Comparison of ENCODE assay signal across 26 cellular contexts in the genomic region with DNA sequence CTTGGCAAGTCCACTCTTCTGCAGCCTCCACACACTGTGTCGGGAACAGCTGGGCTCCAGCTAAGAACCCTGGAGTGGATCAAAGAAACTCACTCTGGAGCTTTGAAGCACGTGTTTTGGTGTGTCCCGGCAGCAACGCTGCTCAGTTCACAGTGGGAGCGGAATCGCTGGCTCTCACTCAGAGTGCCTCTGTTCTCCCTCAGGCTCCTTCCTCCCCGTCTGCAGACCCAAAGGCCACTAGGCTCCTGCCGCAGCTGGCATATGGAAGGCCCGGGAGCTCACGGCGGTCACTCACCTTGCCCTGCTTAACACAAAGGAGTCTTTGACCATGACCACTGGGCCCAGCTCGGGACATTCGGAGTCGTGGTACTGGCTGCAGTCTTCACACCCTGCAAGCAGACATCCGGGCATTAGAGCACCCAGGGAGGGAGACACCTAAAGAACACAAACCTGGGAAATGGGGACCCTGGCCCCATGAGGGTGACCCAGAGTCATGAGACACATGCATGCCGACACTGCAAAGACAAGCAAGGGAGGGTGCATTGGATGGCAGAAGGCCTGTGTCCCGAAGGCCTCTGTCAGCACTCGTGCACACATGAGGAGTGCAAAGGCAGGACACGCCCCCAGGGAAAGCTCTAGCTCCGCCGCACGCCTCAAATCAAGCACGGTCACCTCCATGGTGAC.
"Had no signal": no experiment of that assay in that cellular context is flagged by ENCODE, and none has a peak within 500 bp of the region (broad histone marks: within the 10 kb centered on the region; RNA-seq: fewer than 3 reads in every experiment).

No MANE protein-coding gene starts in this region.

- ATAC-seq: activated CD4-positive, alpha-beta T cell treated with anti-CD3 and anti-CD28 coated beads for 36 hours; activated CD8-positive, alpha-beta memory T cell treated with anti-CD3 and anti-CD28 coated beads, Interleukin-2, amount 10 ng/mL, durations not matched to agents 7 days and 5 days; activated CD8-positive, alpha-beta T cell treated with anti-CD3 and anti-CD28 coated beads, Interleukin-2, amount 10 ng/mL, durations not matched to agents 7 days and 5 days had no signal

- H3K27ac Mint-ChIP-seq: activated CD4-positive, alpha-beta memory T cell treated with anti-CD3 and anti-CD28 coated beads for 36 hours; activated CD4-positive, alpha-beta T cell treated with anti-CD3 and anti-CD28 coated beads for 36 hours; activated CD4-positive, alpha-beta T cell treated with anti-CD3 and anti-CD28 coated beads, Interleukin-2, amount 10 ng/mL, durations not matched to agents 24 days and 14 days; activated CD8-positive, alpha-beta memory T cell treated with anti-CD3 and anti-CD28 coated beads, Interleukin-2, amount 10 ng/mL, durations not matched to agents 7 days and 5 days; activated CD8-positive, alpha-beta T cell treated with anti-CD3 and anti-CD28 coated beads, Interleukin-2, amount 10 ng/mL, durations not matched to agents 7 days and 5 days; activated naive CD8-positive, alpha-beta T cell; activated T-helper 1 cell treated with anti-CD3 and anti-CD28 coated beads, Interleukin-12 subunit alpha, Interleukin-12 subunit beta, Interleukin-2, Interleukin-4 antibody, amounts not matched to agents 30 ng/mL and 10 ng/mL and 1 ng/mL, durations not matched to agents 14 hours and 24 hours and 36 hours; activated T-helper 2 cell treated with anti-CD3 and anti-CD28 coated beads, Interferon-gamma antibody, Interleukin-2, Interleukin-4, amounts not matched to agents 10 μg/mL and 5 μg/mL and 100 μg/mL, durations not matched to agents 14 hours and 24 hours and 36 hours had no signal

- H3K4me3 Mint-ChIP-seq: activated CD4-positive, alpha-beta memory T cell treated with anti-CD3 and anti-CD28 coated beads for 36 hours; activated CD4-positive, alpha-beta T cell treated with anti-CD3 and anti-CD28 coated beads for 36 hours; activated CD4-positive, alpha-beta T cell treated with anti-CD3 and anti-CD28 coated beads, Interleukin-2, amount 10 ng/mL, durations not matched to agents 24 days and 14 days; activated CD8-positive, alpha-beta memory T cell treated with anti-CD3 and anti-CD28 coated beads, Interleukin-2, amount 10 ng/mL, durations not matched to agents 7 days and 5 days; activated CD8-positive, alpha-beta T cell treated with anti-CD3 and anti-CD28 coated beads, Interleukin-2, amount 10 ng/mL, durations not matched to agents 7 days and 5 days; activated naive CD8-positive, alpha-beta T cell; activated T-helper 1 cell treated with anti-CD3 and anti-CD28 coated beads, Interleukin-12 subunit alpha, Interleukin-12 subunit beta, Interleukin-2, Interleukin-4 antibody, amounts not matched to agents 30 ng/mL and 10 ng/mL and 1 ng/mL, durations not matched to agents 14 hours and 24 hours and 36 hours had no signal

- H3K27me3 ChIP-seq: brain microvascular endothelial cell, colonic mucosa had no signal

- H3K9me3 Mint-ChIP-seq: activated CD4-positive, alpha-beta memory T cell treated with anti-CD3 and anti-CD28 coated beads for 36 hours; activated CD4-positive, alpha-beta T cell treated with anti-CD3 and anti-CD28 coated beads, Interleukin-2, amount 10 ng/mL, durations not matched to agents 24 days and 14 days; activated T-helper 1 cell treated with anti-CD3 and anti-CD28 coated beads, Interleukin-12 subunit alpha, Interleukin-12 subunit beta, Interleukin-2, Interleukin-4 antibody, amounts not matched to agents 30 ng/mL and 10 ng/mL and 1 ng/mL, durations not matched to agents 14 hours and 24 hours and 36 hours; activated T-helper 2 cell treated with anti-CD3 and anti-CD28 coated beads, Interferon-gamma antibody, Interleukin-2, Interleukin-4, amounts not matched to agents 10 μg/mL and 5 μg/mL and 100 μg/mL, durations not matched to agents 14 hours and 24 hours and 36 hours had no signal

- H3K9me3 ChIP-seq: colonic mucosa had no signal

- H3K36me3 ChIP-seq: colonic mucosa had no signal

- H3K27ac ChIP-seq: brain microvascular endothelial cell, colonic mucosa, epithelial cell of prostate had no signal

- H3K27me3 Mint-ChIP-seq: activated CD4-positive, alpha-beta memory T cell treated with anti-CD3 and anti-CD28 coated beads for 36 hours; activated CD4-positive, alpha-beta T cell treated with anti-CD3 and anti-CD28 coated beads for 36 hours; activated CD4-positive, alpha-beta T cell treated with anti-CD3 and anti-CD28 coated beads, Interleukin-2, amount 10 ng/mL, durations not matched to agents 24 days and 14 days; activated CD8-positive, alpha-beta memory T cell treated with anti-CD3 and anti-CD28 coated beads, Interleukin-2, amount 10 ng/mL, durations not matched to agents 7 days and 5 days; activated naive CD8-positive, alpha-beta T cell had no signal

- DNase-seq: activated CD4-positive, alpha-beta memory T cell treated with anti-CD3 and anti-CD28 coated beads for 36 hours; activated CD4-positive, alpha-beta T cell treated with anti-CD3 and anti-CD28 coated beads for 36 hours; activated CD4-positive, alpha-beta T cell treated with anti-CD3 and anti-CD28 coated beads, Interleukin-2, amount 10 ng/mL, durations not matched to agents 24 days and 14 days; activated CD4-positive, CD25-positive, alpha-beta regulatory T cell; activated CD4-positive, CD25-positive, alpha-beta regulatory T cell treated with anti-CD3 and anti-CD28 coated beads, Interleukin-2, amount 50 U/mL, for 72 hours; activated CD8-positive, alpha-beta memory T cell treated with anti-CD3 and anti-CD28 coated beads, Interleukin-2, amount 10 ng/mL, durations not matched to agents 7 days and 5 days; activated CD8-positive, alpha-beta memory T cell treated with anti-CD3 and anti-CD28 coated beads, Interleukin-2, amount 50 U/mL, for 4 hours; activated CD8-positive, alpha-beta T cell treated with anti-CD3 and anti-CD28 coated beads, Interleukin-2, amount 10 ng/mL, durations not matched to agents 7 days and 5 days; activated gamma-delta T cell treated with Interleukin-2 at 50 U/mL for 16 hours; activated naive CD4-positive, alpha-beta T cell treated with anti-CD3 and anti-CD28 coated beads, Interleukin-2, amount 50 U/mL, for 16 hours; activated naive CD4-positive, alpha-beta T cell treated with Interleukin-2 at 50 U/mL for 16 hours; activated T-cell treated with anti-CD3 and anti-CD28 coated beads, Interleukin-2, amount 50 U/mL, for 1 hour; activated T-cell treated with anti-CD3 and anti-CD28 coated beads, Interleukin-2, amount 50 U/mL, for 48 hours; amniotic stem cell; anterior cingulate cortex; brain microvascular endothelial cell; central memory CD4-positive, alpha-beta T cell; cerebellar nuclear complex; colonic mucosa; effector CD8-positive, alpha-beta T cell; foreskin fibroblast; T-helper 2 cell had no signal

- H3K4me1 ChIP-seq: colonic mucosa had no signal

- H3K4me3 ChIP-seq: colonic mucosa had no signal
